ENCODE assay signal across 25 cellular contexts in genomic region chr1:167158813-167159275, GRCh38.
"Had no signal": no experiment of that assay in that cellular context is flagged by ENCODE, and none has a peak within 500 bp of the region (broad histone marks: within the 10 kb centered on the region; RNA-seq: fewer than 3 reads in every experiment).

No MANE protein-coding gene starts in this region.

- DNase-seq: activated CD4-positive, alpha-beta memory T cell treated with anti-CD3 and anti-CD28 coated beads, Interleukin-2, amount 10 ng/mL, durations not matched to agents 7 days and 5 days; activated CD4-positive, alpha-beta T cell treated with anti-CD3 and anti-CD28 coated beads, Interleukin-2, amount 10 ng/mL, durations not matched to agents 24 days and 14 days; activated effector memory CD4-positive, alpha-beta T cell treated with Interleukin-2 at 50 U/mL for 16 hours; activated naive CD4-positive, alpha-beta T cell treated with anti-CD3 and anti-CD28 coated beads, Interleukin-2, amount 10 ng/mL, durations not matched to agents 7 days and 5 days; activated T-cell treated with anti-CD3 and anti-CD28 coated beads, Interleukin-2, amount 50 U/mL, for 72 hours; anterior cingulate cortex; body of pancreas; effector CD4-positive, alpha-beta T cell; erythroblast; foreskin fibroblast; ovary; stimulated activated CD4-positive, alpha-beta T cell treated with anti-CD3 and anti-CD28 coated beads, Interleukin-4, amount 100 ng/mL, for 24 hours; T-helper 2 cell had no signal

- H3K27me3 ChIP-seq: body of pancreas, cardiac muscle cell, ovary, tibial nerve, vagina had no signal

- H3K36me3 ChIP-seq: cardiac muscle cell, ovary, prostate gland, tibial nerve, vagina had no signal

- H3K4me3 ChIP-seq: body of pancreas, cardiac muscle cell, lung, ovary, prostate gland, tibial nerve, vagina had no signal

- H3K27ac Mint-ChIP-seq: activated CD4-positive, alpha-beta memory T cell treated with anti-CD3 and anti-CD28 coated beads, Interleukin-2, amount 10 ng/mL, durations not matched to agents 7 days and 5 days; activated CD4-positive, alpha-beta T cell treated with anti-CD3 and anti-CD28 coated beads, Interleukin-2, amount 10 ng/mL, durations not matched to agents 24 days and 14 days; activated naive CD4-positive, alpha-beta T cell treated with anti-CD3 and anti-CD28 coated beads, Interleukin-2, amount 10 ng/mL, durations not matched to agents 7 days and 5 days; activated T-cell treated with anti-CD3 and anti-CD28 coated beads, Interleukin-2, amount 50 U/mL, for 72 hours; dendritic cell treated with granulocyte-macrophage colony-stimulating factor and Interleukin-4, amounts not matched to agents 40 ng/mL and 50 ng/mL, for 4 days; mesothelial cell of epicardium; natural killer cell treated with Interleukin-12 subunit alpha and Interleukin-12 subunit beta and Interleukin-15 and Interleukin-18, amount 100 ng/mL, for 72 hours; stimulated activated naive CD8-positive, alpha-beta T cell treated with anti-CD3 and anti-CD28 coated beads, Interleukin-15, Interleukin-2, amounts not matched to agents 100 ng/mL and 50 ng/mL, for 24 hours had no signal

- H3K36me3 Mint-ChIP-seq: activated naive CD4-positive, alpha-beta T cell treated with anti-CD3 and anti-CD28 coated beads, Interleukin-2, amount 10 ng/mL, durations not matched to agents 7 days and 5 days; natural killer cell treated with Interleukin-12 subunit alpha and Interleukin-12 subunit beta and Interleukin-15 and Interleukin-18, amount 100 ng/mL, for 72 hours had no signal

- ATAC-seq: activated CD4-positive, CD25-positive, alpha-beta regulatory T cell treated with anti-CD3 and anti-CD28 coated beads, Interleukin-2, amount 50 U/mL, for 24 hours; activated T-cell treated with anti-CD3 and anti-CD28 coated beads, Interleukin-2, amount 50 U/mL, for 72 hours; body of pancreas; left lobe of liver; natural killer cell treated with Interleukin-12 subunit alpha and Interleukin-12 subunit beta and Interleukin-15 and Interleukin-18, amount 100 ng/mL, for 72 hours had no signal

- H3K27ac ChIP-seq: body of pancreas, cardiac muscle cell, ovary, prostate gland, tibial nerve, vagina, VCaP had no signal

- H3K9me3 Mint-ChIP-seq: activated CD4-positive, alpha-beta memory T cell treated with anti-CD3 and anti-CD28 coated beads, Interleukin-2, amount 10 ng/mL, durations not matched to agents 7 days and 5 days; activated CD4-positive, alpha-beta T cell treated with anti-CD3 and anti-CD28 coated beads, Interleukin-2, amount 10 ng/mL, durations not matched to agents 24 days and 14 days; activated naive CD4-positive, alpha-beta T cell treated with anti-CD3 and anti-CD28 coated beads, Interleukin-2, amount 10 ng/mL, durations not matched to agents 7 days and 5 days; activated T-cell treated with anti-CD3 and anti-CD28 coated beads, Interleukin-2, amount 50 U/mL, for 72 hours; dendritic cell treated with granulocyte-macrophage colony-stimulating factor and Interleukin-4, amounts not matched to agents 40 ng/mL and 50 ng/mL, for 4 days; mesothelial cell of epicardium; natural killer cell treated with Interleukin-12 subunit alpha and Interleukin-12 subunit beta and Interleukin-15 and Interleukin-18, amount 100 ng/mL, for 72 hours; stimulated activated naive CD8-positive, alpha-beta T cell treated with anti-CD3 and anti-CD28 coated beads, Interleukin-15, Interleukin-2, amounts not matched to agents 100 ng/mL and 50 ng/mL, for 24 hours had no signal

- H3K4me1 ChIP-seq: body of pancreas, prostate gland, tibial nerve, vagina had no signal

- H3K27me3 Mint-ChIP-seq: dendritic cell treated with granulocyte-macrophage colony-stimulating factor and Interleukin-4, amounts not matched to agents 40 ng/mL and 50 ng/mL, for 4 days had no signal

- H3K9me3 ChIP-seq: body of pancreas, ovary, prostate gland, tibial nerve, vagina had no signal

- H3K4me1 Mint-ChIP-seq: activated CD4-positive, alpha-beta memory T cell treated with anti-CD3 and anti-CD28 coated beads, Interleukin-2, amount 10 ng/mL, durations not matched to agents 7 days and 5 days had no signal

- H3K4me3 Mint-ChIP-seq: activated CD4-positive, alpha-beta memory T cell treated with anti-CD3 and anti-CD28 coated beads, Interleukin-2, amount 10 ng/mL, durations not matched to agents 7 days and 5 days; activated CD4-positive, alpha-beta T cell treated with anti-CD3 and anti-CD28 coated beads, Interleukin-2, amount 10 ng/mL, durations not matched to agents 24 days and 14 days; activated naive CD4-positive, alpha-beta T cell treated with anti-CD3 and anti-CD28 coated beads, Interleukin-2, amount 10 ng/mL, durations not matched to agents 7 days and 5 days; activated T-cell treated with anti-CD3 and anti-CD28 coated beads, Interleukin-2, amount 50 U/mL, for 72 hours; dendritic cell treated with granulocyte-macrophage colony-stimulating factor and Interleukin-4, amounts not matched to agents 40 ng/mL and 50 ng/mL, for 4 days; mesothelial cell of epicardium; natural killer cell treated with Interleukin-12 subunit alpha and Interleukin-12 subunit beta and Interleukin-15 and Interleukin-18, amount 100 ng/mL, for 72 hours; stimulated activated naive CD8-positive, alpha-beta T cell treated with anti-CD3 and anti-CD28 coated beads, Interleukin-15, Interleukin-2, amounts not matched to agents 100 ng/mL and 50 ng/mL, for 24 hours had no signal
